Comparison of ENCODE assay signal across 14 cellular contexts in genomic region chr6:31578461-31579118, GRCh38. TPM values are rescaled to one million over a fixed set of nuclear protein-coding genes. Genes with fewer than 3 reads are reported as not detected.
DNase-seq lines count a peak whose midpoint lies in the region; ATAC-seq and TF ChIP-seq lines count a peak whose summit lies in the region.
"Had no signal": no experiment of that assay in that cellular context is flagged by ENCODE, and none has a peak within 500 bp of the region (broad histone marks: within the 10 kb centered on the region; RNA-seq: fewer than 3 reads in every experiment).

No MANE protein-coding gene starts in this region.

- peak; percentile 21 to 61 for DNase-seq in stimulated activated CD4-positive, alpha-beta T cell treated with anti-CD3 and anti-CD28 coated beads, Interleukin-2, amount 100 ng/mL, for 24 hours
- DNase-seq in stimulated activated CD4-positive, alpha-beta T cell treated with anti-CD3 and anti-CD28 coated beads, Interleukin-12 subunit alpha, Interleukin-12 subunit beta, amount 100 ng/mL, for 4 hours: no peak
- peak; percentile 46 for DNase-seq in SW480 (ENCODE audit: low spot score)
- peak; percentile 82 to 91 for DNase-seq in foreskin keratinocyte
- DNase-seq in stimulated activated naive CD8-positive, alpha-beta T cell treated with anti-CD3 and anti-CD28 coated beads, Interleukin-15, amount 100 ng/mL, for 72 hours: no peak
- no peak for DNase-seq in NCI-H1092 (lab: John Stamatoyannopoulos, UW)
- no peak for DNase-seq in effector CD8-positive, alpha-beta T cell (lab: John Stamatoyannopoulos, UW)
- DNase-seq: left colon, NCI-H446 had no signal

- no peaks in the 10 kb centered on the region for H3K27me3 ChIP-seq in foreskin keratinocyte
- H3K27me3 ChIP-seq: suprapubic skin had no signal

- ATAC-seq in foreskin keratinocyte: peak; percentile 54
- ATAC-seq in stimulated activated naive CD8-positive, alpha-beta T cell treated with anti-CD3 and anti-CD28 coated beads, Interleukin-15, amount 100 ng/mL, for 72 hours: no peak
- no peak for ATAC-seq in GM18520 (IDR thresholded peaks at IDR 0.05; ENCODE audit: unreplicated experiment)
- ATAC-seq: K562, left colon had no signal

- peaks cover 14% of the 10 kb centered on the region for H3K4me1 ChIP-seq in foreskin keratinocyte

- H3K9me3 Mint-ChIP-seq in stimulated activated naive CD8-positive, alpha-beta T cell treated with anti-CD3 and anti-CD28 coated beads, Interleukin-15, amount 100 ng/mL, for 72 hours: no peaks in the 10 kb centered on the region

- H3K27ac ChIP-seq in foreskin keratinocyte: peak overlapping the region; percentile 95
- H3K27ac ChIP-seq: epithelial cell of prostate, suprapubic skin had no signal

- no peaks in the 10 kb centered on the region for H3K27me3 Mint-ChIP-seq in stimulated activated naive CD8-positive, alpha-beta T cell treated with anti-CD3 and anti-CD28 coated beads, Interleukin-15, amount 100 ng/mL, for 72 hours

- peak overlapping the region in 1 of 2 donors; percentile 84 for H3K27ac Mint-ChIP-seq in stimulated activated naive CD8-positive, alpha-beta T cell treated with anti-CD3 and anti-CD28 coated beads, Interleukin-15, amount 100 ng/mL, for 72 hours

- peak overlapping the region; percentile 66 to 93 for H3K4me3 Mint-ChIP-seq in stimulated activated naive CD8-positive, alpha-beta T cell treated with anti-CD3 and anti-CD28 coated beads, Interleukin-15, amount 100 ng/mL, for 72 hours

- no peak for TF ChIP-seq CTCF in foreskin keratinocyte (conservative IDR thresholded peaks at IDR 0.05)

- peaks cover 81% of the 10 kb centered on the region for H3K4me1 Mint-ChIP-seq in stimulated activated naive CD8-positive, alpha-beta T cell treated with anti-CD3 and anti-CD28 coated beads, Interleukin-15, amount 100 ng/mL, for 72 hours

RNA-seq across cellular contexts. Expression of gene TNF, which starts 3.2 kb away (rescaled TPM):
- total RNA-seq in foreskin keratinocyte: 4.7 and 10.5 TPM in 2 replicates
- polyA plus RNA-seq in foreskin keratinocyte: 4.5 and 9.2 TPM in 2 replicates

RNA-seq across cellular contexts. Expression of gene LTB, which starts 3.6 kb away (rescaled TPM):
- total RNA-seq in foreskin keratinocyte: 0.92 and 1.4 TPM in 2 replicates
- 1.6 and 3.0 TPM in 2 replicates for polyA plus RNA-seq in foreskin keratinocyte
- total RNA-seq: smooth muscle cell, suprapubic skin had no signal

RNA-seq across cellular contexts. Expression of gene LTA, which starts 6.5 kb away (rescaled TPM):
- not detected in 2 replicates for total RNA-seq in foreskin keratinocyte
- not detected in 2 replicates for polyA plus RNA-seq in foreskin keratinocyte
- total RNA-seq: smooth muscle cell had no signal
- polyA plus RNA-seq: K562 had no signal

RNA-seq across cellular contexts. Expression of gene LST1, which starts 7.5 kb away (rescaled TPM):
- total RNA-seq in foreskin keratinocyte: 0.34 TPM in 1 of 2 replicates, not detected in the other
- polyA plus RNA-seq in foreskin keratinocyte: 0.20 and 0.25 TPM in 2 replicates
- total RNA-seq: smooth muscle cell had no signal

RNA-seq across cellular contexts. Expression of gene NCR3, which starts 14.2 kb away (rescaled TPM):
- not detected in 2 replicates for total RNA-seq in foreskin keratinocyte
- polyA plus RNA-seq in foreskin keratinocyte: not detected in 2 replicates
- total RNA-seq: smooth muscle cell, suprapubic skin had no signal

Comparison
In these comparisons a context has a peak if more than half of its experiments do, and no peak if none do; other contexts are left out.
1. DNase-seq: peak in stimulated activated CD4-positive, alpha-beta T cell treated with anti-CD3 and anti-CD28 coated beads, Interleukin-2, amount 100 ng/mL, for 24 hours (2 of 2), SW480 (single experiment) and foreskin keratinocyte (2 of 2); none in stimulated activated CD4-positive, alpha-beta T cell treated with anti-CD3 and anti-CD28 coated beads, Interleukin-12 subunit alpha, Interleukin-12 subunit beta, amount 100 ng/mL, for 4 hours (single experiment), stimulated activated naive CD8-positive, alpha-beta T cell treated with anti-CD3 and anti-CD28 coated beads, Interleukin-15, amount 100 ng/mL, for 72 hours (0 of 2), NCI-H1092 (single experiment) and effector CD8-positive, alpha-beta T cell (single experiment).